In genomic region chr5:90558344-90559192, GRCh38 we compare ENCODE assay signal across 9 cellular contexts. TPM values are rescaled to one million over a fixed set of nuclear protein-coding genes. Genes with fewer than 3 reads are reported as not detected.
DNase-seq lines count a peak whose midpoint lies in the region; ATAC-seq, FAIRE-seq and TF ChIP-seq lines count a peak whose summit lies in the region.
"Had no signal": no experiment of that assay in that cellular context is flagged by ENCODE, and none has a peak within 500 bp of the region (broad histone marks: within the 10 kb centered on the region; RNA-seq: fewer than 3 reads in every experiment).

ADGRV1 (plus strand) TSS chr5:90558797; CDS start chr5:90558896, 99 bp downstream.

- H2BK5ac ChIP-seq in H1 (ENCODE audit: low read depth, low read length) = peak within 1 kb of the TSS; percentile 54; the same call in 1 of the 2 replicates

- peak; percentile 94 for FAIRE-seq in H1 (lab: Jason Lieb, UNC)

- H4K5ac ChIP-seq in H1 (ENCODE audit: insufficient read length, low read depth, low read length) = peak within 1 kb of the TSS; percentile 85

- H3K4me3 ChIP-seq in HUES64 (ENCODE audit: low read length) = peak within 1 kb of the TSS; percentile 75
- peak within 1 kb of the TSS; percentile 69 to 96 (median 78) for H3K4me3 ChIP-seq in H1 (ENCODE audit: extremely low read depth in 1 of 4, insufficient read depth in 2 of 4, low read depth in 3 of 4, low read length in 4 of 4)
- peak within 1 kb of the TSS; percentile 62 for H3K4me3 ChIP-seq in thoracic aorta
- H3K4me3 ChIP-seq: BLaER1 had no signal

- peaks cover 0 to 2% of the 10 kb centered on the region in 2 experiments for H4K20me1 ChIP-seq in H1 (replicated peaks in 1 of 2; ENCODE audit: control insufficient read depth in 1 of 2, insufficient read depth in 2 of 2, low read length in 2 of 2)
- H4K20me1 ChIP-seq: BLaER1 had no signal

- peak in 1 of 2 experiments; percentile 100; a peak in 2 of 3 replicates for TF ChIP-seq EP300 in H1 (IDR thresholded peaks at IDR 0.05; ENCODE audit: borderline replicate concordance in 1 of 2, low read depth in 2 of 2, low read length in 2 of 2)

- peak within 1 kb of the TSS; percentile 79 for H3K18ac ChIP-seq in H1 (ENCODE audit: extremely low read depth, low read length)

- H3K23me2 ChIP-seq in H1 (ENCODE audit: low read depth, low read length) = peaks cover 5% of the 10 kb centered on the region; the same call in 1 of the 2 replicates

- H3K27me3 ChIP-seq in HUES64 (ENCODE audit: insufficient read depth, low read length) (peaks cover 10% of the 10 kb centered on the region; the same call in 1 of the 2 replicates), H1 (replicated peaks in 1 of 4; ENCODE audit: control insufficient read depth in 3 of 4, extremely low read depth in 1 of 4, insufficient read depth in 3 of 4, low read length in 3 of 4) (no peaks in the 10 kb centered on the region), thoracic aorta (replicated peaks; ENCODE audit: insufficient read depth) (peaks cover 16% of the 10 kb centered on the region)
- H3K27me3 ChIP-seq: BLaER1 had no signal

- H2BK15ac ChIP-seq in H1 (ENCODE audit: low read length) = no peak within 1 kb of the TSS; the same call in 1 of the 2 replicates

- H3K79me2 ChIP-seq in H1 (ENCODE audit: control insufficient read depth in 1 of 2, insufficient read depth in 2 of 2, low read length in 2 of 2) = peaks cover 0 to 46% of the 10 kb centered on the region in 2 experiments; a peak in 3 of 4 replicates

- CTCF ChIA-PET in H1 (lab: Charles Lee; ENCODE audit: partially characterized antibody) = no interaction called here

- H3K4me1 ChIP-seq in HUES64 (ENCODE audit: insufficient read depth, low read length) (peaks cover 83% of the 10 kb centered on the region), H1 (replicated peaks in 1 of 4; ENCODE audit: control insufficient read depth in 3 of 4, insufficient read depth in 4 of 4, low read length in 3 of 4) (peaks cover 3 to 30% (median 17%) of the 10 kb centered on the region in 4 experiments), thoracic aorta (ENCODE audit: control insufficient read depth in 1 of 2, low read depth in 2 of 2) (peaks cover 10 to 11% of the 10 kb centered on the region in 2 donors)
- H3K4me1 ChIP-seq: BLaER1 had no signal

- peak within 1 kb of the TSS; percentile 80 for H3K27ac ChIP-seq in HUES64 (ENCODE audit: low read depth, low read length)
- peak within 1 kb of the TSS; percentile 71 for H3K27ac ChIP-seq in H1 (ENCODE audit: low read depth, low read length)
- H3K27ac ChIP-seq in thoracic aorta = no peak within 1 kb of the TSS
- H3K27ac ChIP-seq: BLaER1 had no signal

- TF ChIP-seq CTCF in H1 (IDR thresholded peaks at IDR 0.05; ENCODE audit: control extremely low read depth in 1 of 3, insufficient read depth in 1 of 3, low read depth in 1 of 3, low read length in 3 of 3) (no peak), thoracic aorta (IDR thresholded peaks at IDR 0.05) (no peak)

- no peak within 1 kb of the TSS for H4K91ac ChIP-seq in H1 (replicated peaks; ENCODE audit: insufficient read length, low read length)

- no peak within 1 kb of the TSS for H2AK5ac ChIP-seq in H1 (ENCODE audit: low read depth, low read length)

- H3K56ac ChIP-seq in H1 (replicated peaks; ENCODE audit: insufficient read length, low read depth, low read length) = peak within 1 kb of the TSS; percentile 74

- H3K4ac ChIP-seq in H1 (replicated peaks; ENCODE audit: insufficient read length, low read depth, low read length) = peak within 1 kb of the TSS; percentile 27

- peak within 1 kb of the TSS; percentile 82 to 98 for H3K4me2 ChIP-seq in H1 (ENCODE audit: insufficient read depth in 1 of 2, low read depth in 2 of 2, low read length in 2 of 2)
- H3K4me2 ChIP-seq: BLaER1 had no signal

- peak; percentile 91 to 95 for TF ChIP-seq POLR2A in H1 (IDR thresholded peaks at IDR 0.05; ENCODE audit: control extremely low read depth in 1 of 2, low read depth in 2 of 2, low read length in 2 of 2)

- peak within 1 kb of the TSS; percentile 86 for H3K9ac ChIP-seq in HUES64 (ENCODE audit: low read depth, low read length)
- peak within 1 kb of the TSS; percentile 65 to 93 (median 80) for H3K9ac ChIP-seq in H1 (replicated peaks in 1 of 4; ENCODE audit: extremely low read depth in 1 of 4, low read depth in 3 of 4, low read length in 3 of 4)
- H3K9ac ChIP-seq: BLaER1 had no signal

- no peaks in the 10 kb centered on the region for H3K79me1 ChIP-seq in H1 (ENCODE audit: low read depth, low read length)

- no peak; a peak in 1 of 4 replicates for TF ChIP-seq RAD21 in H1 (IDR thresholded peaks at IDR 0.05 in 1 of 2, conservative IDR thresholded peaks at IDR 0.05 in 1 of 2; ENCODE audit: low read depth in 2 of 2, low read length in 2 of 2)

- no peak within 1 kb of the TSS for H2BK20ac ChIP-seq in H1 (ENCODE audit: low read length)

- no peak within 1 kb of the TSS for H2BK12ac ChIP-seq in H1 (ENCODE audit: low read depth, low read length)

- no peak within 1 kb of the TSS for H3K14ac ChIP-seq in H1 (ENCODE audit: insufficient read length)

- peak within 1 kb of the TSS; percentile 65 for H2BK120ac ChIP-seq in H1 (replicated peaks; ENCODE audit: low read depth, low read length)

- H4K8ac ChIP-seq in H1 (ENCODE audit: extremely low read depth, insufficient read depth, low read length) = peak within 1 kb of the TSS; percentile 87

- DNase-seq in activated CD4-positive, CD25-positive, alpha-beta regulatory T cell treated with anti-CD3 and anti-CD28 coated beads, Interleukin-2, amount 50 U/mL, for 72 hours = no peak
- DNase-seq in SHP77 (lab: John Stamatoyannopoulos, UW) = peak; percentile 97
- peak; percentile 92 to 97 for DNase-seq in H1 (ENCODE audit: low read depth in 1 of 2, low spot score in 2 of 2)
- peak; percentile 22 to 31 for DNase-seq in lung microvascular endothelial cell (ENCODE audit: low read depth in 2 of 2)
- DNase-seq in thoracic aorta (ENCODE audit: low spot score) = no peak
- no peak for DNase-seq in SKM-1 (lab: John Stamatoyannopoulos, UW; ENCODE audit: unreplicated experiment)

- H3K9me3 ChIP-seq in HUES64 (ENCODE audit: insufficient read depth, low read depth, low read length) (no peaks in the 10 kb centered on the region), H1 (ENCODE audit: insufficient read depth in 2 of 2, low read depth in 1 of 2, low read length in 1 of 2) (no peaks in the 10 kb centered on the region), thoracic aorta (no peaks in the 10 kb centered on the region)

- POLR2A ChIA-PET in H1 (lab: Charles Lee; ENCODE audit: partially characterized antibody) = interaction anchor here (0.6 to 2.3 kb wide), 8 partner anchors 10 to 112 kb away, joined by 3 to 9 read pairs (median 4); partner anchors contain the start of genes LYSMD3, MBLAC2 and POLR3G

- ATAC-seq in activated CD4-positive, CD25-positive, alpha-beta regulatory T cell treated with anti-CD3 and anti-CD28 coated beads, Interleukin-2, amount 50 U/mL, for 24 hours = peak; percentile 27 to 51
- no peak for ATAC-seq in thoracic aorta (ENCODE audit: insufficient number of reproducible peaks, low FRiP score, low read depth)

- 0 out of 2 replicates have a peak within 1 kb of the TSS, but pooled peaks have one; percentile 11 for H2AFZ ChIP-seq in H1 (ENCODE audit: low read length)

- H3K23ac ChIP-seq in H1 (ENCODE audit: insufficient read length) = peak within 1 kb of the TSS; percentile 6

- H3K36me3 ChIP-seq in HUES64 (ENCODE audit: insufficient read depth, low read length) (no peaks in the 10 kb centered on the region), H1 (ENCODE audit: control insufficient read depth in 2 of 4, insufficient read depth in 4 of 4, low read length in 3 of 4) (no peaks in the 10 kb centered on the region), thoracic aorta (no peaks in the 10 kb centered on the region)
- H3K36me3 ChIP-seq: BLaER1 had no signal

- under 1% methylated on average over 60 of the region's 60 CpGs for WGBS in HUES64
- WGBS in H1 (ENCODE audit: extremely low coverage in 1 of 2, insufficient coverage in 1 of 2, insufficient read length in 1 of 2, insufficient replicate concordance in 2 of 2, low coverage in 1 of 2, low lambda C conversion rate in 2 of 2, missing lambda C conversion rate in 1 of 2), 2 experiments = 1% methylated on average over 60 of the region's 60 CpGs; no CpG with 5 or more reads in 1 of the 2 experiments

TF ChIP-seq in H1, 55 proteins besides CTCF, POLR2A, EP300 and RAD21 (continues in another document):
- TF ChIP-seq, protein P1, sequence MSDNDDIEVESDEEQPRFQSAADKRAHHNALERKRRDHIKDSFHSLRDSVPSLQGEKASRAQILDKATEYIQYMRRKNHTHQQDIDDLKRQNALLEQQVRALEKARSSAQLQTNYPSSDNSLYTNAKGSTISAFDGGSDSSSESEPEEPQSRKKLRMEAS (IDR thresholded peaks at IDR 0.05) = peak; percentile 37
- TF ChIP-seq, protein P2, sequence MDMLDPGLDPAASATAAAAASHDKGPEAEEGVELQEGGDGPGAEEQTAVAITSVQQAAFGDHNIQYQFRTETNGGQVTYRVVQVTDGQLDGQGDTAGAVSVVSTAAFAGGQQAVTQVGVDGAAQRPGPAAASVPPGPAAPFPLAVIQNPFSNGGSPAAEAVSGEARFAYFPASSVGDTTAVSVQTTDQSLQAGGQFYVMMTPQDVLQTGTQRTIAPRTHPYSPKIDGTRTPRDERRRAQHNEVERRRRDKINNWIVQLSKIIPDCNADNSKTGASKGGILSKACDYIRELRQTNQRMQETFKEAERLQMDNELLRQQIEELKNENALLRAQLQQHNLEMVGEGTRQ (IDR thresholded peaks at IDR 0.05; ENCODE audit: low read length) = no peak
- no peak for TF ChIP-seq BACH1 (IDR thresholded peaks at IDR 0.05; ENCODE audit: low read length)
- TF ChIP-seq JUN (IDR thresholded peaks at IDR 0.05; ENCODE audit: low read depth, low read length) = no peak
- no peak for TF ChIP-seq SIRT6 (IDR thresholded peaks at IDR 0.05; ENCODE audit: low read length)
- TF ChIP-seq TAF1 (IDR thresholded peaks at IDR 0.05; ENCODE audit: low read depth, low read length) = peak; percentile 95
- TF ChIP-seq ATF3 (IDR thresholded peaks at IDR 0.05; ENCODE audit: insufficient read depth, low read depth, low read length) = no peak

RNA-seq across cellular contexts. Expression of gene ADGRV1, which starts in this region (rescaled TPM):
- 22.5 TPM for polyA plus RNA-seq in HUES64 (2013, experiment 1 of 2)
- polyA plus RNA-seq in HUES64 (2013, experiment 2 of 2) = 25.4 TPM
- 62.2 and 62.3 TPM in 2 replicates for total RNA-seq in H1 (2021; fragmentation: NEBNext Ultra II Directional; extraction: Animal tissue kit (Norgen Biotek cat#: 25700))
- 40.6 and 53.1 TPM in 2 replicates for polyA plus RNA-seq in H1 (2011; rRNA removed)
- 46.6 TPM for polyA plus RNA-seq in H1 (2011; cell fraction: cytosol; rRNA removed)
- 64.4 TPM for polyA plus RNA-seq in H1 (2011; cell fraction: nucleus; rRNA removed)
- 28.8 to 39.8 TPM (median 33.5 TPM) in 4 replicates for polyA plus RNA-seq in H1 (2012, experiment 1 of 2)
- polyA plus RNA-seq in H1 (2012, experiment 2 of 2) = 6.7 TPM
- polyA plus RNA-seq in H1 (2013, experiment 1 of 2) = 28.5 TPM
- 24.9 TPM for polyA plus RNA-seq in H1 (2013, experiment 2 of 2)
- 289 and 337 TPM in 2 replicates for polyA minus RNA-seq in H1 (2011; rRNA and poly(A)+ RNA removed)
- 73.0 TPM for polyA minus RNA-seq in H1 (2011; cell fraction: cytosol; rRNA and poly(A)+ RNA removed)
- 934 TPM for polyA minus RNA-seq in H1 (2011; cell fraction: nucleus; rRNA and poly(A)+ RNA removed)
- total RNA-seq in lung microvascular endothelial cell (under 0.01 and 0.22 TPM in 2 replicates), thoracic aorta (1 to 10 TPM in 1 of 2 donors, not detected in 1; 1.4 TPM)

Comparison
In these comparisons a context has a peak if more than half of its experiments do, and no peak if none do; other contexts are left out.
1. RNA of gene ADGRV1 (total RNA-seq): 62.2 to 62.3 TPM in H1; 1.4 TPM in thoracic aorta and under 0.01 to 0.22 TPM in lung microvascular endothelial cell; every median in the first group is over 10 times any median in the second.
2. Peak in DNase-seq in lung microvascular endothelial cell; RNA of the gene not detected or under 1 TPM.
3. DNase-seq: peak in SHP77 (2 of 2) and H1 (2 of 2); none in activated CD4-positive, CD25-positive, alpha-beta regulatory T cell treated with anti-CD3 and anti-CD28 coated beads, Interleukin-2, amount 50 U/mL, for 72 hours (single experiment), thoracic aorta (single experiment) and SKM-1 (single experiment).
4. H3K27ac ChIP-seq: peak in HUES64 (single experiment) and H1 (single experiment); none in thoracic aorta (0 of 2).
5. Peak in every context shown above with its lines, with median percentiles within 50 percentile points of each other: H3K4me3 ChIP-seq.